In genomic region chr1:15056515-15057285, GRCh38 we compare ENCODE assay signal across 16 cellular contexts.
A peak's percentile ranks its signal among the peaks of the same experiment; 100 is the strongest.
DNase-seq lines count a peak whose midpoint lies in the region; ATAC-seq and TF ChIP-seq lines count a peak whose summit lies in the region.
"Had no signal": no experiment of that assay in that cellular context is flagged by ENCODE, and none has a peak within 500 bp of the region (broad histone marks: within the 10 kb centered on the region; RNA-seq: fewer than 3 reads in every experiment).

No MANE protein-coding gene starts in this region.

- CTCF ChIA-PET in AG04449 (lab: Yijun Ruan, JAX) = interaction anchor here (4.4 kb wide), 1 partner anchor 11 kb away, joined by 29 read pairs; no protein-coding TSS in a partner anchor

- H3K9me3 ChIP-seq in ovary = no peaks in the 10 kb centered on the region

- 65 to 76% (median 73%) methylated on average over 4 of the region's 4 CpGs for WGBS in ovary, 3 donors

- POLR2A ChIA-PET in AG04449 (lab: Yijun Ruan, JAX) = no interaction called here

- H3K4me3 ChIP-seq in AG04449 (ENCODE audit: low read depth, low read length) (no peak overlapping the region), ovary (no peak overlapping the region)
- H3K4me3 ChIP-seq: tibial nerve had no signal

- ATAC-seq in effector memory CD8-positive, alpha-beta T cell (replicated peaks) = no peak

- H3K9me3 Mint-ChIP-seq in effector memory CD8-positive, alpha-beta T cell = peaks cover 0 to 8% of the 10 kb centered on the region in 2 donors
- H3K9me3 Mint-ChIP-seq: activated naive CD4-positive, alpha-beta T cell treated with anti-CD3 and anti-CD28 coated beads, Interleukin-2, amount 50 U/mL, for 24 hours had no signal

- no peaks in the 10 kb centered on the region for H3K27me3 ChIP-seq in ovary
- H3K27me3 ChIP-seq: tibial nerve had no signal

- no peaks in the 10 kb centered on the region for H3K36me3 ChIP-seq in ovary

- no peaks in the 10 kb centered on the region for H3K4me1 ChIP-seq in ovary (ENCODE audit: insufficient read depth)
- H3K4me1 ChIP-seq: tibial nerve had no signal

- H3K27ac Mint-ChIP-seq in effector memory CD8-positive, alpha-beta T cell = no peak overlapping the region
- H3K27ac Mint-ChIP-seq: B cell had no signal

- intact Hi-C loops in ovary (cut with DNase I) = no loop called here

- H3K4me3 Mint-ChIP-seq in effector memory CD8-positive, alpha-beta T cell = no peak overlapping the region
- H3K4me3 Mint-ChIP-seq: B cell had no signal

- TF ChIP-seq EP300 in ovary (IDR thresholded peaks at IDR 0.05) = no peak

- no peak for TF ChIP-seq CTCF in AG04449 (IDR thresholded peaks at IDR 0.05; ENCODE audit: insufficient read depth, low read length, missing control alignments)
- no peak for TF ChIP-seq CTCF in ovary (IDR thresholded peaks at IDR 0.05)

- TF ChIP-seq POLR2A in ovary (IDR thresholded peaks at IDR 0.05) = no peak

- no peaks in the 10 kb centered on the region for H3K36me3 Mint-ChIP-seq in effector memory CD8-positive, alpha-beta T cell (ENCODE audit: insufficient read depth)
- H3K36me3 Mint-ChIP-seq: activated naive CD4-positive, alpha-beta T cell treated with anti-CD3 and anti-CD28 coated beads, Interleukin-2, amount 50 U/mL, for 24 hours had no signal

- H3K27ac ChIP-seq in ovary = no peak overlapping the region
- H3K27ac ChIP-seq: tibial nerve had no signal

- no peaks in the 10 kb centered on the region for H3K4me1 Mint-ChIP-seq in effector memory CD8-positive, alpha-beta T cell (ENCODE audit: low read depth in 2 of 2)
- H3K4me1 Mint-ChIP-seq: activated naive CD4-positive, alpha-beta T cell treated with anti-CD3 and anti-CD28 coated beads, Interleukin-2, amount 50 U/mL, for 24 hours; B cell had no signal

- DNase-seq in AG04449 (ENCODE audit: low read depth, low spot score) (peak; percentile 10), HS-5 (ENCODE audit: low read depth) (peak; percentile 28), astrocyte of the hippocampus (ENCODE audit: low read depth, low spot score) (peak; percentile 62), glomerular visceral epithelial cell (ENCODE audit: extremely low spot score) (peak; percentile 42), DMS153 treated with DMSO at 0.1 percent for 48 hours (lab: John Stamatoyannopoulos, UW; ENCODE audit: unreplicated experiment) (no peak), medulla oblongata (ENCODE audit: extremely low spot score) (no peak), ovary (no peak)
- DNase-seq in effector memory CD8-positive, alpha-beta T cell = no peak
- DNase-seq: activated CD4-positive, CD25-positive, alpha-beta regulatory T cell; foreskin melanocyte; NCI-H2107; stimulated activated CD4-positive, alpha-beta T cell treated with anti-CD3 and anti-CD28 coated beads, Interleukin-2, amount 100 ng/mL, for 24 hours; SW 1271 had no signal

- peaks cover 0 to 69% of the 10 kb centered on the region in 2 donors for H3K27me3 Mint-ChIP-seq in effector memory CD8-positive, alpha-beta T cell
- H3K27me3 Mint-ChIP-seq: B cell had no signal

Comparison
In these comparisons a context has a peak if more than half of its experiments do, and no peak if none do; other contexts are left out.
1. DNase-seq: peak in AG04449 (single experiment), HS-5 (single experiment), astrocyte of the hippocampus (single experiment) and glomerular visceral epithelial cell (single experiment); none in DMS153 treated with DMSO at 0.1 percent for 48 hours (single experiment), medulla oblongata (single experiment), ovary (0 of 5) and effector memory CD8-positive, alpha-beta T cell (0 of 3).